ENCODE assay signal across 5 cellular contexts in genomic region chr14:95346266-95346665, GRCh38.
"Had no signal": no experiment of that assay in that cellular context is flagged by ENCODE, and none has a peak within 500 bp of the region (broad histone marks: within the 10 kb centered on the region; RNA-seq: fewer than 3 reads in every experiment).

No MANE protein-coding gene starts in this region.

- H3K27ac Mint-ChIP-seq: HFFc6 had no signal

- ATAC-seq: K562 had no signal

- H3K4me1 ChIP-seq: HAP-1 had no signal

- DNase-seq: GM23248, HFFc6, IMR-90 had no signal

- H3K27ac ChIP-seq: GM23248 had no signal

- H3K4me3 Mint-ChIP-seq: HFFc6 had no signal

- H2AFZ ChIP-seq: GM23248 had no signal

- H3K4me3 ChIP-seq: GM23248, HAP-1, K562 had no signal

- H3K9me3 ChIP-seq: HAP-1 had no signal

- H3K9ac ChIP-seq: GM23248 had no signal

- H3K36me3 ChIP-seq: HAP-1 had no signal
